In genomic region chr4:139719381-139720101, GRCh38 we compare ENCODE assay signal across 25 cellular contexts. TPM values are rescaled to one million over a fixed set of nuclear protein-coding genes. Genes with fewer than 3 reads are reported as not detected.
DNase-seq lines count a peak whose midpoint lies in the region; ATAC-seq, FAIRE-seq and TF ChIP-seq lines count a peak whose summit lies in the region.
"Had no signal": no experiment of that assay in that cellular context is flagged by ENCODE, and none has a peak within 500 bp of the region (broad histone marks: within the 10 kb centered on the region; RNA-seq: fewer than 3 reads in every experiment).

No MANE protein-coding gene starts in this region.

- no CpG with 5 or more reads among the region's 16 CpGs for WGBS in trophoblast cell (ENCODE audit: extremely low coverage, insufficient coverage, insufficient read length)
- 95 to 96% methylated on average over 16 of the region's 16 CpGs for WGBS in aorta, 2 donors

- H3K36me3 ChIP-seq in bronchial epithelial cell (ENCODE audit: control insufficient read depth, insufficient read depth, low read length) = peaks cover 3% of the 10 kb centered on the region
- peaks cover 22 to 25% of the 10 kb centered on the region in 2 experiments for H3K36me3 ChIP-seq in trophoblast cell (ENCODE audit: control insufficient read depth in 1 of 2, insufficient read depth in 2 of 2, low read length in 2 of 2)
- H3K36me3 ChIP-seq in aorta (ENCODE audit: control insufficient read depth in 1 of 2, insufficient read depth in 2 of 2, low read length in 1 of 2) = peaks cover 0 to 2% of the 10 kb centered on the region in 2 donors

- H3K9me3 Mint-ChIP-seq in activated T-helper 2 cell treated with anti-CD3 and anti-CD28 coated beads, Interferon-gamma antibody, Interleukin-2, Interleukin-4, amounts not matched to agents 10 μg/mL and 5 μg/mL and 100 μg/mL, durations not matched to agents 14 hours and 24 hours and 36 hours = no peaks in the 10 kb centered on the region
- H3K9me3 Mint-ChIP-seq: CD4-positive, alpha-beta T cell; GM23338; H9 had no signal

- H2AFZ ChIP-seq in trophoblast cell (ENCODE audit: insufficient read depth, low read length, poor library complexity) = no peak overlapping the region
- H2AFZ ChIP-seq: GM23338, PC-9 had no signal

- no peak overlapping the region for H2AK5ac ChIP-seq in trophoblast cell (ENCODE audit: low read length)

- H3K4me2 ChIP-seq in trophoblast cell (ENCODE audit: low read length) = no peak overlapping the region
- H3K4me2 ChIP-seq: A549; BLaER1 treated with 17β-estradiol and CSF1 and Interleukin-3, amounts not matched to agents 10 nM and 100 nM; GM23338; KMS-11; PC-9 had no signal

- H3K23ac ChIP-seq in trophoblast cell (ENCODE audit: low read length) = no peak overlapping the region

- intact Hi-C loops in aorta (cut with DNase I) = no loop called here
- intact Hi-C loops in activated T-helper 2 cell treated with anti-CD3 and anti-CD28 coated beads, Interferon-gamma antibody, Interleukin-2, Interleukin-4, amounts not matched to agents 10 μg/mL and 5 μg/mL and 100 μg/mL, durations not matched to agents 14 hours and 24 hours and 36 hours (cut with micrococcal nuclease) = no loop called here

- no peak overlapping the region for H3K14ac ChIP-seq in trophoblast cell (ENCODE audit: low read length)

- H3K9ac ChIP-seq in trophoblast cell (ENCODE audit: low read length) = no peak overlapping the region
- H3K9ac ChIP-seq: BLaER1 treated with 17β-estradiol and CSF1 and Interleukin-3, amounts not matched to agents 10 nM and 100 nM; KMS-11 had no signal

- no peak overlapping the region for H3K27ac ChIP-seq in trophoblast cell (ENCODE audit: low read depth, low read length)
- H3K27ac ChIP-seq in aorta (ENCODE audit: low read depth in 1 of 2, low read length in 2 of 2) = no peak overlapping the region
- H3K27ac ChIP-seq: A549; BLaER1 treated with 17β-estradiol and CSF1 and Interleukin-3, amounts not matched to agents 10 nM and 100 nM; KMS-11; PC-9 had no signal

- H2BK5ac ChIP-seq in trophoblast cell (ENCODE audit: low read depth, low read length, poor library complexity) = no peak overlapping the region

- no peak for TF ChIP-seq CTCF in bronchial epithelial cell (IDR thresholded peaks at IDR 0.05; ENCODE audit: insufficient read depth, low read length, severe bottlenecking)

- no peaks in the 10 kb centered on the region for H3K36me3 Mint-ChIP-seq in activated T-helper 2 cell treated with anti-CD3 and anti-CD28 coated beads, Interferon-gamma antibody, Interleukin-2, Interleukin-4, amounts not matched to agents 10 μg/mL and 5 μg/mL and 100 μg/mL, durations not matched to agents 14 hours and 24 hours and 36 hours (ENCODE audit: low read depth)

- DNase-seq in bronchial epithelial cell (ENCODE audit: low read depth) (no peak), islet precursor cell (peak; percentile 64), trophoblast cell (peak in 1 of 2 donors; percentile 46), aorta (no peak)
- DNase-seq in stimulated activated CD4-positive, alpha-beta T cell treated with anti-CD3 and anti-CD28 coated beads, Interleukin-2, amount 100 ng/mL, for 24 hours = no peak
- no peak for DNase-seq in activated T-helper 2 cell treated with anti-CD3 and anti-CD28 coated beads, Interferon-gamma antibody, Interleukin-2, Interleukin-4, amounts not matched to agents 10 μg/mL and 5 μg/mL and 100 μg/mL, durations not matched to agents 14 hours and 24 hours and 36 hours (ENCODE audit: low spot score)
- DNase-seq: AML-193; CD4-positive, alpha-beta T cell; H9; IMR-90; MM.1S; NCI-H2029 treated with DMSO at 0.1 percent for 48 hours; NCI-H446 treated with DMSO at 0.1 percent for 48 hours; NCI-H526; NCI-H82; PC-9; SHP77 had no signal

- no peak overlapping the region for H4K12ac ChIP-seq in trophoblast cell (ENCODE audit: low read depth, low read length)

- H3K27me3 ChIP-seq in bronchial epithelial cell (ENCODE audit: control insufficient read depth, insufficient read depth, low read length) = no peaks in the 10 kb centered on the region
- no peaks in the 10 kb centered on the region for H3K27me3 ChIP-seq in trophoblast cell (ENCODE audit: insufficient read depth, low read length)
- no peaks in the 10 kb centered on the region for H3K27me3 ChIP-seq in aorta (ENCODE audit: control insufficient read depth in 1 of 2, insufficient read depth in 2 of 2, low read length in 1 of 2)
- H3K27me3 ChIP-seq: BLaER1 treated with 17β-estradiol and CSF1 and Interleukin-3, amounts not matched to agents 10 nM and 100 nM had no signal

- H3K79me1 ChIP-seq in trophoblast cell (ENCODE audit: low read length) = peaks cover 18% of the 10 kb centered on the region

- no peak overlapping the region for H3K4ac ChIP-seq in trophoblast cell (ENCODE audit: low read depth, low read length)

- no peak overlapping the region for H3K27ac Mint-ChIP-seq in activated T-helper 2 cell treated with anti-CD3 and anti-CD28 coated beads, Interferon-gamma antibody, Interleukin-2, Interleukin-4, amounts not matched to agents 10 μg/mL and 5 μg/mL and 100 μg/mL, durations not matched to agents 14 hours and 24 hours and 36 hours
- H3K27ac Mint-ChIP-seq: CD4-positive, alpha-beta T cell; GM23338; H9 had no signal

- peaks cover 2% of the 10 kb centered on the region for H3K4me1 Mint-ChIP-seq in activated T-helper 2 cell treated with anti-CD3 and anti-CD28 coated beads, Interferon-gamma antibody, Interleukin-2, Interleukin-4, amounts not matched to agents 10 μg/mL and 5 μg/mL and 100 μg/mL, durations not matched to agents 14 hours and 24 hours and 36 hours (ENCODE audit: low read depth)

- no peak overlapping the region for H2BK120ac ChIP-seq in trophoblast cell (ENCODE audit: insufficient read depth, low read length, poor library complexity)

- FAIRE-seq in bronchial epithelial cell (lab: Jason Lieb, UNC) = peak; percentile 13
- FAIRE-seq: A549, D721Med, GM18507 had no signal

- H3K18ac ChIP-seq in trophoblast cell (ENCODE audit: low read length) = no peak overlapping the region

- H3K4me3 Mint-ChIP-seq in activated T-helper 2 cell treated with anti-CD3 and anti-CD28 coated beads, Interferon-gamma antibody, Interleukin-2, Interleukin-4, amounts not matched to agents 10 μg/mL and 5 μg/mL and 100 μg/mL, durations not matched to agents 14 hours and 24 hours and 36 hours (ENCODE audit: low read depth) = no peak overlapping the region
- H3K4me3 Mint-ChIP-seq: CD4-positive, alpha-beta T cell; GM23338; H9 had no signal

- H4K8ac ChIP-seq in trophoblast cell (ENCODE audit: low read depth, low read length) = no peak overlapping the region

- H3K27me3 Mint-ChIP-seq in activated T-helper 2 cell treated with anti-CD3 and anti-CD28 coated beads, Interferon-gamma antibody, Interleukin-2, Interleukin-4, amounts not matched to agents 10 μg/mL and 5 μg/mL and 100 μg/mL, durations not matched to agents 14 hours and 24 hours and 36 hours (ENCODE audit: low read depth) = no peaks in the 10 kb centered on the region
- H3K27me3 Mint-ChIP-seq: CD4-positive, alpha-beta T cell had no signal

- peak overlapping the region; percentile 8 for H4K91ac ChIP-seq in trophoblast cell (ENCODE audit: low read depth, low read length)

- H3K4me3 ChIP-seq in bronchial epithelial cell (ENCODE audit: low read depth, low read length) = no peak overlapping the region
- peak overlapping the region; percentile 33 for H3K4me3 ChIP-seq in trophoblast cell (ENCODE audit: low read depth, low read length)
- no peak overlapping the region for H3K4me3 ChIP-seq in aorta (ENCODE audit: low read length in 2 of 2)
- H3K4me3 ChIP-seq: A549; BLaER1 treated with 17β-estradiol and CSF1 and Interleukin-3, amounts not matched to agents 10 nM and 100 nM; GM23338; PC-9 had no signal

- H2BK12ac ChIP-seq in trophoblast cell (ENCODE audit: low read length) = no peak overlapping the region

- ATAC-seq in aorta (ENCODE audit: low FRiP score) (peak; percentile 40), HG03571 (IDR thresholded peaks at IDR 0.05; ENCODE audit: unreplicated experiment) (no peak)

- H3K9me3 ChIP-seq in trophoblast cell (ENCODE audit: insufficient read depth, low read depth, low read length) (peaks cover 2% of the 10 kb centered on the region), aorta (ENCODE audit: control insufficient read depth, low read length) (no peaks in the 10 kb centered on the region)
- H3K9me3 ChIP-seq: A549; BLaER1 treated with 17β-estradiol and CSF1 and Interleukin-3, amounts not matched to agents 10 nM and 100 nM had no signal

- H3K4me1 ChIP-seq in trophoblast cell (ENCODE audit: control insufficient read depth in 1 of 2, insufficient read depth in 2 of 2, low read length in 2 of 2) (peaks cover 15 to 21% of the 10 kb centered on the region in 2 experiments), aorta (ENCODE audit: control insufficient read depth in 1 of 2, insufficient read depth in 2 of 2, low read length in 2 of 2) (peaks cover 0 to 4% of the 10 kb centered on the region in 2 donors)
- H3K4me1 ChIP-seq: A549; BLaER1 treated with 17β-estradiol and CSF1 and Interleukin-3, amounts not matched to agents 10 nM and 100 nM had no signal

- peaks cover 4% of the 10 kb centered on the region for H3K79me2 ChIP-seq in trophoblast cell (ENCODE audit: control insufficient read depth, insufficient read depth, low read length, poor library complexity)

RNA-seq across cellular contexts. Expression of gene MGST2, which starts 53.9 kb away (rescaled TPM):
- total RNA-seq in bronchial epithelial cell (28.7 and 30.5 TPM in 2 replicates), aorta (10 to 100 TPM; 41.3 to 48.7 TPM)
- 53.9 and 57.1 TPM in 2 replicates for polyA plus RNA-seq in trophoblast cell (2013)
- polyA plus RNA-seq in aorta = 10 to 100 TPM; 36.0 to 48.0 TPM
- total RNA-seq in activated T-helper 2 cell treated with anti-CD3 and anti-CD28 coated beads, Interferon-gamma antibody, Interleukin-2, Interleukin-4, amounts not matched to agents 10 μg/mL and 5 μg/mL and 100 μg/mL, durations not matched to agents 14 hours and 24 hours and 36 hours = 29.5 and 32.5 TPM in 2 replicates
- total RNA-seq: G401 had no signal
